8 cellular contexts compared by ENCODE assay signal in the genomic region with DNA sequence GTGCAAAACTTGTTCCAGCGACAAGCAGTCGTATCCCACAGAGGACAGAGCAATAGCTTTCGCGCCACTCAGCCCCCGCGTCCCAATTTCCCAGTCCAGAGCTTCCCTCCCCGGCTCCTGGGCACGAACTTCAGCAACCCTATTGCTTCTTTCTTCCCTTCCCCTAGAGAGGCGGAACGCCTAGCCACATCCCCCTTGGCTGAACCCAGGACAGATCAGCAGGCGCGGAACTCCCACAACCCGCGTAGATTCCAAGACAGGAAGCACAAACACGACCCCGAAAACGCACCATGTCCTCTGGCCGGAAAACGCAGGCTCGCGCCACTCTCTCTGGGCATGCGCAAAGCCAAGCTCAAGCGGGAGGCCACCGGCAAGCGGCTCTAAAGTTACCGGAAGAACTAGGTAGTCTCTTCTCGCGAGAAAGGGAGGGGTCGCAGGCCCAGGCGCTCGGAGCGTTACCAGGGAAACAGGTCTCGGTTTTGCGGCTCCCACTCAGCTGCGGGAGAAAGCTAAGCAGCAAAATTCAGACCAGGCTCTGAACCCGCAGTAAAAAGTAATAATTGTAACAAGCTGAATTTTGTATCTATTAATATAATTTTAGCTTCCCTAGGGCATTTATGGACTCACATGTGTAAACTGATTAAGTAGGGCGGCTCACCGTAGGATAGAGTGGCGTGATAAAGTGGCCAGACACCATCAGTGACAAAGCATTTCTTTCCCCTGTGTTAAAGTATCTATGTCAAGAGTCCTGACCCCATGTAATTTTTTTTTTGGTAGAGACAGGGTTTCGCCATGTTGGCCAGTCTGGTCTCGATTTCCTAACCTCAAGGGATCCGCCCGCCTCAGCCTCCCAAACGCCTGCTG. TPM values are rescaled to one million over a fixed set of nuclear protein-coding genes. Genes with fewer than 3 reads are reported as not detected.
DNase-seq lines count a peak whose midpoint lies in the region; ATAC-seq and TF ChIP-seq lines count a peak whose summit lies in the region.

A gene (minus strand): TSS at position 323 of the 864 bp plus-strand sequence. CDS start 31 bp downstream, at position 292.

- peak within 1 kb of the TSS; percentile 99 for H3K4me2 ChIP-seq in PC-3 (ENCODE audit: low read length)

- H3K27ac ChIP-seq in PC-3 (ENCODE audit: low read length): peak within 1 kb of the TSS; percentile 83
- peak within 1 kb of the TSS; percentile 76 for H3K27ac ChIP-seq in epithelial cell of prostate

- H3K9ac ChIP-seq in PC-3 (ENCODE audit: low read length): peak within 1 kb of the TSS; percentile 99

- no peak for TF ChIP-seq RAD21 in Ishikawa (IDR thresholded peaks at IDR 0.05; ENCODE audit: low read depth)

- intact Hi-C loops in PC-3 (cut with micrococcal nuclease) (no loop called here), mucosa of descending colon (cut with DNase I, micrococcal nuclease) (no loop called here)

- H3K36me3 ChIP-seq in PC-3 (ENCODE audit: low read depth, low read length) (peaks cover 15% of the 10 kb centered on the region), mucosa of descending colon (ENCODE audit: low read depth) (no peaks in the 10 kb centered on the region)

- no peaks in the 10 kb centered on the region for H3F3A ChIP-seq in PC-3 (ENCODE audit: low read length, unreplicated experiment)

- H3K4me1 ChIP-seq in PC-3 (ENCODE audit: insufficient read depth, low read length): peaks cover 14% of the 10 kb centered on the region
- peaks cover 4% of the 10 kb centered on the region for H3K4me1 ChIP-seq in mucosa of descending colon (ENCODE audit: low read depth)

- no peaks in the 10 kb centered on the region for H4K20me1 ChIP-seq in PC-3 (ENCODE audit: low read length)

- H3K27me3 ChIP-seq in PC-3 (ENCODE audit: low read length): no peaks in the 10 kb centered on the region

- ATAC-seq in GM21576 (IDR thresholded peaks at IDR 0.05; ENCODE audit: unreplicated experiment) (peak; percentile 98), PC-3 (peak; percentile 96), mucosa of descending colon (peak; percentile 96)

- H3K9me3 ChIP-seq in PC-3 (ENCODE audit: low read length): no peaks in the 10 kb centered on the region
- no peaks in the 10 kb centered on the region for H3K9me3 ChIP-seq in mucosa of descending colon

- CTCF ChIA-PET in PC-3 (lab: Charles Lee): interaction anchor here (0.5 to 1.1 kb wide), 2 partner anchors 552 to 626 kb away, joined by 3 to 4 read pairs; no protein-coding TSS in a partner anchor

- peak; percentile 94 for DNase-seq in DMS114 treated with DMSO at 0.1 percent for 48 hours (lab: John Stamatoyannopoulos, UW; ENCODE audit: unreplicated experiment)
- DNase-seq in PC-3: peak; percentile 96
- peak; percentile 90 for DNase-seq in activated T-cell treated with anti-CD3 and anti-CD28 coated beads for 48 hours (ENCODE audit: low read depth)
- DNase-seq in epithelial cell of prostate (ENCODE audit: low read depth, low spot score): peak; percentile 56
- peak; percentile 96 for DNase-seq in mucosa of descending colon
- DNase-seq in stimulated activated CD8-positive, alpha-beta memory T cell treated with anti-CD3 and anti-CD28 coated beads, Interleukin-4, amount 100 ng/mL, for 24 hours (ENCODE audit: low read depth): peak; percentile 90

- no peaks in the 10 kb centered on the region for H3K9me2 ChIP-seq in PC-3 (replicated peaks; ENCODE audit: low read length)

- TSS peak; percentile 99 for BruUV-seq in PC-3 (replicated peaks; lab: Mats Ljungman, UMichigan)

- 0 out of 2 replicates have a peak, but pooled peaks have one; percentile 16 for TF ChIP-seq EP300 in Ishikawa (IDR thresholded peaks at IDR 0.05; ENCODE audit: borderline replicate concordance)

- H3K4me3 ChIP-seq in PC-3 (ENCODE audit: low read length): peak within 1 kb of the TSS; percentile 81
- peak within 1 kb of the TSS; percentile 60 for H3K4me3 ChIP-seq in mucosa of descending colon

- POLR2A ChIA-PET in PC-3 (lab: Charles Lee; ENCODE audit: unreplicated experiment): interaction anchor here (0.5 to 1.2 kb wide), 7 partner anchors 18 to 517 kb away, joined by 3 to 13 read pairs (median 4); a partner anchor contains a TSS

- H3K79me2 ChIP-seq in PC-3 (ENCODE audit: low read length): peaks cover 27% of the 10 kb centered on the region

- TF ChIP-seq CTCF in PC-3 (conservative IDR thresholded peaks at IDR 0.05; ENCODE audit: low read depth, low read length) (no peak), mucosa of descending colon (IDR thresholded peaks at IDR 0.05) (no peak)

- H2AFZ ChIP-seq in PC-3 (ENCODE audit: low read length): peak within 1 kb of the TSS; percentile 80

TF ChIP-seq in Ishikawa, 13 proteins besides CTCF, POLR2A, EP300 and RAD21:
- peak; percentile 92 for TF ChIP-seq TAF1 (IDR thresholded peaks at IDR 0.05; ENCODE audit: low read depth)
- TF ChIP-seq YY1 (IDR thresholded peaks at IDR 0.05; ENCODE audit: low read depth): peak; percentile 71
- peak; percentile 28; the same call in 1 of the 2 replicates for TF ChIP-seq TCF12 (IDR thresholded peaks at IDR 0.05; ENCODE audit: low read depth)
- TF ChIP-seq, protein P1, sequence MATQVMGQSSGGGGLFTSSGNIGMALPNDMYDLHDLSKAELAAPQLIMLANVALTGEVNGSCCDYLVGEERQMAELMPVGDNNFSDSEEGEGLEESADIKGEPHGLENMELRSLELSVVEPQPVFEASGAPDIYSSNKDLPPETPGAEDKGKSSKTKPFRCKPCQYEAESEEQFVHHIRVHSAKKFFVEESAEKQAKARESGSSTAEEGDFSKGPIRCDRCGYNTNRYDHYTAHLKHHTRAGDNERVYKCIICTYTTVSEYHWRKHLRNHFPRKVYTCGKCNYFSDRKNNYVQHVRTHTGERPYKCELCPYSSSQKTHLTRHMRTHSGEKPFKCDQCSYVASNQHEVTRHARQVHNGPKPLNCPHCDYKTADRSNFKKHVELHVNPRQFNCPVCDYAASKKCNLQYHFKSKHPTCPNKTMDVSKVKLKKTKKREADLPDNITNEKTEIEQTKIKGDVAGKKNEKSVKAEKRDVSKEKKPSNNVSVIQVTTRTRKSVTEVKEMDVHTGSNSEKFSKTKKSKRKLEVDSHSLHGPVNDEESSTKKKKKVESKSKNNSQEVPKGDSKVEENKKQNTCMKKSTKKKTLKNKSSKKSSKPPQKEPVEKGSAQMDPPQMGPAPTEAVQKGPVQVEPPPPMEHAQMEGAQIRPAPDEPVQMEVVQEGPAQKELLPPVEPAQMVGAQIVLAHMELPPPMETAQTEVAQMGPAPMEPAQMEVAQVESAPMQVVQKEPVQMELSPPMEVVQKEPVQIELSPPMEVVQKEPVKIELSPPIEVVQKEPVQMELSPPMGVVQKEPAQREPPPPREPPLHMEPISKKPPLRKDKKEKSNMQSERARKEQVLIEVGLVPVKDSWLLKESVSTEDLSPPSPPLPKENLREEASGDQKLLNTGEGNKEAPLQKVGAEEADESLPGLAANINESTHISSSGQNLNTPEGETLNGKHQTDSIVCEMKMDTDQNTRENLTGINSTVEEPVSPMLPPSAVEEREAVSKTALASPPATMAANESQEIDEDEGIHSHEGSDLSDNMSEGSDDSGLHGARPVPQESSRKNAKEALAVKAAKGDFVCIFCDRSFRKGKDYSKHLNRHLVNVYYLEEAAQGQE (IDR thresholded peaks at IDR 0.05; ENCODE audit: low read depth): no peak
- TF ChIP-seq NFIC (IDR thresholded peaks at IDR 0.05): no peak
- TF ChIP-seq, protein P2, sequence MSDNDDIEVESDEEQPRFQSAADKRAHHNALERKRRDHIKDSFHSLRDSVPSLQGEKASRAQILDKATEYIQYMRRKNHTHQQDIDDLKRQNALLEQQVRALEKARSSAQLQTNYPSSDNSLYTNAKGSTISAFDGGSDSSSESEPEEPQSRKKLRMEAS (IDR thresholded peaks at IDR 0.05): peak; percentile 69

RNA-seq across cellular contexts. Expression of the gene that starts here (rescaled TPM):
- total RNA-seq in PC-3 (2014; rRNA removed) (17.7 and 23.2 TPM in 2 replicates), mucosa of descending colon (10 to 100 TPM; 19.1 to 28.9 (median 27.6) TPM)

Comparison
In these comparisons a context has a peak if more than half of its experiments do, and no peak if none do; other contexts are left out.
1. Peak in every context shown above with its lines: DNase-seq, ATAC-seq, H3K4me3 ChIP-seq and H3K27ac ChIP-seq.